In the genomic region with DNA sequence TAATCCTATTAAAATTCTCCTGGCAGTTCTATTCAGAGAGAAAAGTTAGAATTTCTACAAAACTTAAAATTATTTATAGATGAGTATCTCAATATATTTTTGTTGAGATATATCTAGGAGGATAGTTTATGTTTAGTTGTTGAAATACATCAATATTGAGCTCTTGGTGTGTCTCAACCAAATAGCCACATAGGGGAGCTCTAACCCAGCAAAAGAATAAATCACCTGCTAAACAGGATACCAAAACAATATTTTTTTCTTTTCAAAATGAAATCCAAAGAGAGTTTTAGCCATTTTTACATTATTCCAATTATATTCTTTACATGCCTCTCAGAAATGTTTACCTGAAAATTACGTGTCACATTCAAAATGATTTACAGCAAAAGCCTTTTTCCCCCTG, we compare ENCODE assay signal across 10 cellular contexts.
DNase-seq lines count a peak whose midpoint lies in the region; ATAC-seq, FAIRE-seq and TF ChIP-seq lines count a peak whose summit lies in the region.
"Had no signal": no experiment of that assay in that cellular context is flagged by ENCODE, and none has a peak within 500 bp of the region (broad histone marks: within the 10 kb centered on the region; RNA-seq: fewer than 3 reads in every experiment).

No MANE protein-coding gene starts in this region.

- no peaks in the 10 kb centered on the region for H3K36me3 ChIP-seq in mammary epithelial cell (ENCODE audit: insufficient read depth, low read length)

- H4K20me1 ChIP-seq in mammary epithelial cell (ENCODE audit: insufficient read depth, low read length): no peaks in the 10 kb centered on the region

- FAIRE-seq in G401.6 (lab: Jason Lieb, UNC): peak; percentile 76

- ATAC-seq in GM18909 (IDR thresholded peaks at IDR 0.05; ENCODE audit: poor library complexity, unreplicated experiment) (no peak), HG03095 (IDR thresholded peaks at IDR 0.05; ENCODE audit: unreplicated experiment) (no peak)

- H3K27me3 ChIP-seq in mammary epithelial cell (ENCODE audit: insufficient read depth, low read length): peaks cover 2% of the 10 kb centered on the region

- TF ChIP-seq CTCF in 22Rv1 (IDR thresholded peaks at IDR 0.05) (peak; percentile 72), mammary epithelial cell (conservative IDR thresholded peaks at IDR 0.05 in 1 of 2, IDR thresholded peaks at IDR 0.05 in 1 of 2; ENCODE audit: extremely low read depth in 1 of 2, insufficient read depth in 1 of 2, low read depth in 1 of 2, low read length in 2 of 2) (peak; percentile 40 to 49)

- CTCF ChIA-PET in mammary epithelial cell (lab: Charles Lee; ENCODE audit: low non-redundant PET): interaction anchor here (1.0 kb wide), 1 partner anchor 983 kb away, joined by 3 read pairs; no protein-coding TSS in a partner anchor

- no peak overlapping the region for H3K4me3 ChIP-seq in mammary epithelial cell (replicated peaks in 1 of 3; ENCODE audit: insufficient read depth in 1 of 3, low read depth in 2 of 3, low read length in 3 of 3)

- H2AFZ ChIP-seq in mammary epithelial cell (ENCODE audit: low read depth, low read length): no peak overlapping the region

- DNase-seq in NCI-H526 treated with DMSO at 0.1 percent for 48 hours (lab: John Stamatoyannopoulos, UW) (peak; percentile 25), mammary epithelial cell (peak; percentile 9), middle frontal gyrus (ENCODE audit: extremely low spot score, low spot score) (no peak), HK-2 (ENCODE audit: unreplicated experiment) (no peak)
- DNase-seq: activated naive CD8-positive, alpha-beta T cell treated with anti-CD3 and anti-CD28 coated beads, Interleukin-2, amount 10 ng/mL, durations not matched to agents 7 days and 5 days; retina had no signal

- H3K27ac ChIP-seq in 22Rv1: no peak overlapping the region
- no peak overlapping the region for H3K27ac ChIP-seq in mammary epithelial cell (ENCODE audit: insufficient read depth, low read depth, low read length)

- BruUV-seq in mammary epithelial cell (replicated peaks; lab: Mats Ljungman, UMichigan): no TSS peak

- dilution Hi-C loops in mammary epithelial cell (cut with HindIII; ENCODE audit: low sequenced_read_pairs): no loop called here

- no peaks in the 10 kb centered on the region for H3K79me2 ChIP-seq in mammary epithelial cell (ENCODE audit: insufficient read depth, low read length)

- intact Hi-C loops in mammary epithelial cell (cut with micrococcal nuclease): loop anchor here (2.0 kb wide), 1 partner anchor 962 kb away; no protein-coding TSS in a partner anchor

- 29% methylated on average over 1 of the region's 1 CpG for WGBS in mammary epithelial cell (ENCODE audit: low coverage, missing lambda C conversion rate)

- in situ Hi-C loops in mammary epithelial cell (cut with MboI; ENCODE audit: low sequenced_read_pairs in 2 of 2): no loop called here

- no peak overlapping the region for H3K9ac ChIP-seq in mammary epithelial cell (ENCODE audit: insufficient read depth, low read length)

- no peaks in the 10 kb centered on the region for H3K4me1 ChIP-seq in mammary epithelial cell (ENCODE audit: insufficient read depth, low read length)

- no peaks in the 10 kb centered on the region for H3K9me3 ChIP-seq in mammary epithelial cell (replicated peaks; ENCODE audit: insufficient read depth, low read length)

- no peak overlapping the region for H3K4me2 ChIP-seq in mammary epithelial cell (ENCODE audit: insufficient read depth, low read depth, low read length)

Comparison
In these comparisons a context has a peak if more than half of its experiments do, and no peak if none do; other contexts are left out.
1. DNase-seq: peak in NCI-H526 treated with DMSO at 0.1 percent for 48 hours (single experiment) and mammary epithelial cell (single experiment); none in middle frontal gyrus (single experiment) and HK-2 (single experiment).